In the genomic region with DNA sequence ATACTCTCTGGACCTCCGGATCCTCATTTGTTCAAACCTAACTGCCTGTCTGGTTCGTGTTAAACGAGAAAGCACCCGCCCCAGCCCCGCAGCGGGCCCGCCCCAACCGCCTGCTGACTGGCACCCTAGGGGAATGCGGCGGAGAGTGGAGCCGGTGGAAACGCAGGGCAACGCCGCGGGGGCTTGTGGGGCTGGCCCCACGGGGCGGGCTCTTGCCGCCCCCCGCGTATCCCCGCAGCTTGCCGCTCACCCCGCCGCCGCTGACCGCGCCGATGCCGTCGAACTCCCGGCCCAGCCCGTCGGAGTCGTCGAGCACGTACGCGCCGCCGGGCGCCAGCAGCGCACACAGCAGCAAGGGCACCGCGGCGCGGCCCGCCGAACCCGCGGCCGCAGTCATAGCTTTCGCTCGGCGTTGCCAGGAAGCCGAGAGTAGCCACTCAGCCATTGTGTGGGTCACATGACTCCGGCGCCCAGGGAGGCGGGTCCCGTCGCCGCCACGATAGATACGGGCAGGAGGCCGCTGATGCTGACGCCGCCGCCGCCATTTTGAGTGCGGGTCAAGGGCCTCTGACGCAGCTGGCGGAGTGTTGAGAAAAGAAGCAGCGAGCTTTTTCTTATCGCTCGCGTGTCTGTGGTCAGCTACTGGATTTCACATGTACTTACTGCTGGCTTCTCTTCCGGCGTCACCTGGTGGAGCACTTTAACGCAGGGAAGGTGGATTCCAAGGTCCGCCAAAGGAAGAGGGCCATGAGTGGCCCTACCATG, we compare ENCODE assay signal across 1 cellular context.
TF ChIP-seq lines count a peak whose summit lies in the region.

A gene (minus strand): TSS at position 463 of the 765 bp plus-strand sequence. CDS start 18 bp downstream, at position 445.

TF ChIP-seq in K562, 482 proteins besides CTCF, POLR2A, EP300 and RAD21 (continued from another document):
- TF ChIP-seq, protein P1, sequence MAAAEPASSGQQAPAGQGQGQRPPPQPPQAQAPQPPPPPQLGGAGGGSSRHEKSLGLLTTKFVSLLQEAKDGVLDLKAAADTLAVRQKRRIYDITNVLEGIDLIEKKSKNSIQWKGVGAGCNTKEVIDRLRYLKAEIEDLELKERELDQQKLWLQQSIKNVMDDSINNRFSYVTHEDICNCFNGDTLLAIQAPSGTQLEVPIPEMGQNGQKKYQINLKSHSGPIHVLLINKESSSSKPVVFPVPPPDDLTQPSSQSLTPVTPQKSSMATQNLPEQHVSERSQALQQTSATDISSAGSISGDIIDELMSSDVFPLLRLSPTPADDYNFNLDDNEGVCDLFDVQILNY (CRISPR knock-in tag; IDR thresholded peaks at IDR 0.05), result no peak
- no peak for TF ChIP-seq PHTF2 (CRISPR knock-in tag; IDR thresholded peaks at IDR 0.05)
- TF ChIP-seq CEBPB (tag; IDR thresholded peaks at IDR 0.05), result 0 out of 2 replicates have a peak, but pooled peaks have one; percentile 6
- no peak for TF ChIP-seq ZC3H4 (CRISPR knock-in tag; IDR thresholded peaks at IDR 0.05; ENCODE audit: borderline replicate concordance)
- no peak for TF ChIP-seq MEF2D (tag; conservative IDR thresholded peaks at IDR 0.05; ENCODE audit: low read depth)
- TF ChIP-seq, protein P2, sequence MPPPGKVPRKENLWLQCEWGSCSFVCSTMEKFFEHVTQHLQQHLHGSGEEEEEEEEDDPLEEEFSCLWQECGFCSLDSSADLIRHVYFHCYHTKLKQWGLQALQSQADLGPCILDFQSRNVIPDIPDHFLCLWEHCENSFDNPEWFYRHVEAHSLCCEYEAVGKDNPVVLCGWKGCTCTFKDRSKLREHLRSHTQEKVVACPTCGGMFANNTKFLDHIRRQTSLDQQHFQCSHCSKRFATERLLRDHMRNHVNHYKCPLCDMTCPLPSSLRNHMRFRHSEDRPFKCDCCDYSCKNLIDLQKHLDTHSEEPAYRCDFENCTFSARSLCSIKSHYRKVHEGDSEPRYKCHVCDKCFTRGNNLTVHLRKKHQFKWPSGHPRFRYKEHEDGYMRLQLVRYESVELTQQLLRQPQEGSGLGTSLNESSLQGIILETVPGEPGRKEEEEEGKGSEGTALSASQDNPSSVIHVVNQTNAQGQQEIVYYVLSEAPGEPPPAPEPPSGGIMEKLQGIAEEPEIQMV (tag; conservative IDR thresholded peaks at IDR 0.05; ENCODE audit: low read depth), result no peak
- TF ChIP-seq HNRNPL (IDR thresholded peaks at IDR 0.05; ENCODE audit: low read depth, low read length), result no peak
- peak; percentile 60 for TF ChIP-seq PHF20 (IDR thresholded peaks at IDR 0.05; ENCODE audit: partially characterized antibody)
- no peak for TF ChIP-seq SRSF1 (IDR thresholded peaks at IDR 0.05; ENCODE audit: low read depth, low read length)
- TF ChIP-seq, protein P3, sequence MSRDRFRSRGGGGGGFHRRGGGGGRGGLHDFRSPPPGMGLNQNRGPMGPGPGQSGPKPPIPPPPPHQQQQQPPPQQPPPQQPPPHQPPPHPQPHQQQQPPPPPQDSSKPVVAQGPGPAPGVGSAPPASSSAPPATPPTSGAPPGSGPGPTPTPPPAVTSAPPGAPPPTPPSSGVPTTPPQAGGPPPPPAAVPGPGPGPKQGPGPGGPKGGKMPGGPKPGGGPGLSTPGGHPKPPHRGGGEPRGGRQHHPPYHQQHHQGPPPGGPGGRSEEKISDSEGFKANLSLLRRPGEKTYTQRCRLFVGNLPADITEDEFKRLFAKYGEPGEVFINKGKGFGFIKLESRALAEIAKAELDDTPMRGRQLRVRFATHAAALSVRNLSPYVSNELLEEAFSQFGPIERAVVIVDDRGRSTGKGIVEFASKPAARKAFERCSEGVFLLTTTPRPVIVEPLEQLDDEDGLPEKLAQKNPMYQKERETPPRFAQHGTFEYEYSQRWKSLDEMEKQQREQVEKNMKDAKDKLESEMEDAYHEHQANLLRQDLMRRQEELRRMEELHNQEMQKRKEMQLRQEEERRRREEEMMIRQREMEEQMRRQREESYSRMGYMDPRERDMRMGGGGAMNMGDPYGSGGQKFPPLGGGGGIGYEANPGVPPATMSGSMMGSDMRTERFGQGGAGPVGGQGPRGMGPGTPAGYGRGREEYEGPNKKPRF (IDR thresholded peaks at IDR 0.05; ENCODE audit: low read depth, low read length), result no peak
- no peak for TF ChIP-seq CEBPG (CRISPR knock-in tag; IDR thresholded peaks at IDR 0.05)
- no peak for TF ChIP-seq CEBPG (tag; conservative IDR thresholded peaks at IDR 0.05 in 1 of 2, IDR thresholded peaks at IDR 0.05 in 1 of 2)
- TF ChIP-seq ZNF197 (CRISPR knock-in tag; IDR thresholded peaks at IDR 0.05; ENCODE audit: low read depth), result no peak
- TF ChIP-seq HLTF (IDR thresholded peaks at IDR 0.05), result no peak
- TF ChIP-seq, protein P4, sequence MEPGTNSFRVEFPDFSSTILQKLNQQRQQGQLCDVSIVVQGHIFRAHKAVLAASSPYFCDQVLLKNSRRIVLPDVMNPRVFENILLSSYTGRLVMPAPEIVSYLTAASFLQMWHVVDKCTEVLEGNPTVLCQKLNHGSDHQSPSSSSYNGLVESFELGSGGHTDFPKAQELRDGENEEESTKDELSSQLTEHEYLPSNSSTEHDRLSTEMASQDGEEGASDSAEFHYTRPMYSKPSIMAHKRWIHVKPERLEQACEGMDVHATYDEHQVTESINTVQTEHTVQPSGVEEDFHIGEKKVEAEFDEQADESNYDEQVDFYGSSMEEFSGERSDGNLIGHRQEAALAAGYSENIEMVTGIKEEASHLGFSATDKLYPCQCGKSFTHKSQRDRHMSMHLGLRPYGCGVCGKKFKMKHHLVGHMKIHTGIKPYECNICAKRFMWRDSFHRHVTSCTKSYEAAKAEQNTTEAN (CRISPR knock-in tag; IDR thresholded peaks at IDR 0.05), result no peak
- no peak for TF ChIP-seq EHMT2 (IDR thresholded peaks at IDR 0.05)
- 0 out of 4 replicates have a peak, but pooled peaks of 1 of the 2 experiments have one; percentile 27 for TF ChIP-seq TBL1XR1 (IDR thresholded peaks at IDR 0.05; ENCODE audit: low read length in 2 of 2)
- TF ChIP-seq, protein P5, sequence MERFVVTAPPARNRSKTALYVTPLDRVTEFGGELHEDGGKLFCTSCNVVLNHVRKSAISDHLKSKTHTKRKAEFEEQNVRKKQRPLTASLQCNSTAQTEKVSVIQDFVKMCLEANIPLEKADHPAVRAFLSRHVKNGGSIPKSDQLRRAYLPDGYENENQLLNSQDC (CRISPR knock-in tag; IDR thresholded peaks at IDR 0.05), result no peak
- TF ChIP-seq SUPT5H (IDR thresholded peaks at IDR 0.05), result no peak
- TF ChIP-seq SREBF2 (CRISPR knock-in tag; IDR thresholded peaks at IDR 0.05), result no peak
- no peak for TF ChIP-seq LARP7 (IDR thresholded peaks at IDR 0.05)
- no peak for TF ChIP-seq SMAD1 (IDR thresholded peaks at IDR 0.05; ENCODE audit: low read depth, low read length, partially characterized antibody)
- TF ChIP-seq LCOR (CRISPR knock-in tag; IDR thresholded peaks at IDR 0.05), result 0 out of 2 replicates have a peak, but pooled peaks have one; percentile 9
- TF ChIP-seq NRF1 (conservative IDR thresholded peaks at IDR 0.05 in 1 of 2, IDR thresholded peaks at IDR 0.05 in 1 of 2), result peak; percentile 58 to 64; a peak in 3 of 4 replicates
- TF ChIP-seq ZNF165 (CRISPR knock-in tag; IDR thresholded peaks at IDR 0.05; ENCODE audit: borderline replicate concordance), result no peak
- no peak for TF ChIP-seq ZFP1 (CRISPR knock-in tag; IDR thresholded peaks at IDR 0.05)
- no peak for TF ChIP-seq SMARCC2 (IDR thresholded peaks at IDR 0.05; ENCODE audit: low read depth)
- no peak for TF ChIP-seq POLR3G (IDR thresholded peaks at IDR 0.05; ENCODE audit: extremely low read depth, insufficient read length, insufficient replicate concordance)
- TF ChIP-seq, protein P6, sequence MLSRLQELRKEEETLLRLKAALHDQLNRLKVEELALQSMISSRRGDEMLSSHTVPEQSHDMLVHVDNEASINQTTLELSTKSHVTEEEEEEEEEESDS (CRISPR knock-in tag; IDR thresholded peaks at IDR 0.05), result no peak
- no peak for TF ChIP-seq ADNP (tag; IDR thresholded peaks at IDR 0.05)
- TF ChIP-seq NFXL1 (CRISPR knock-in tag; IDR thresholded peaks at IDR 0.05), result no peak
- no peak for TF ChIP-seq FOXA1 (IDR thresholded peaks at IDR 0.05; ENCODE audit: borderline replicate concordance)
- TF ChIP-seq COPS2 (conservative IDR thresholded peaks at IDR 0.05), result no peak
- TF ChIP-seq PTTG1 (tag; IDR thresholded peaks at IDR 0.05; ENCODE audit: low read depth), result no peak
- no peak for TF ChIP-seq NFYB (IDR thresholded peaks at IDR 0.05; ENCODE audit: extremely low read depth, insufficient read length)
- TF ChIP-seq ZNF239 (CRISPR knock-in tag; IDR thresholded peaks at IDR 0.05), result no peak
- TF ChIP-seq HDAC6 (IDR thresholded peaks at IDR 0.05; ENCODE audit: low read depth, low read length), result no peak
- peak; percentile 33; the same call in 1 of the 2 replicates for TF ChIP-seq SMARCA4 (IDR thresholded peaks at IDR 0.05)
- TF ChIP-seq, protein P7, sequence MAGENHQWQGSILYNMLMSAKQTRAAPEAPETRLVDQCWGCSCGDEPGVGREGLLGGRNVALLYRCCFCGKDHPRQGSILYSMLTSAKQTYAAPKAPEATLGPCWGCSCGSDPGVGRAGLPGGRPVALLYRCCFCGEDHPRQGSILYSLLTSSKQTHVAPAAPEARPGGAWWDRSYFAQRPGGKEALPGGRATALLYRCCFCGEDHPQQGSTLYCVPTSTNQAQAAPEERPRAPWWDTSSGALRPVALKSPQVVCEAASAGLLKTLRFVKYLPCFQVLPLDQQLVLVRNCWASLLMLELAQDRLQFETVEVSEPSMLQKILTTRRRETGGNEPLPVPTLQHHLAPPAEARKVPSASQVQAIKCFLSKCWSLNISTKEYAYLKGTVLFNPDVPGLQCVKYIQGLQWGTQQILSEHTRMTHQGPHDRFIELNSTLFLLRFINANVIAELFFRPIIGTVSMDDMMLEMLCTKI (IDR thresholded peaks at IDR 0.05; ENCODE audit: partially characterized antibody), result no peak
- peak; percentile 93 to 100 (median 99) for TF ChIP-seq YY1 (IDR thresholded peaks at IDR 0.05; ENCODE audit: borderline replicate concordance in 1 of 3, control insufficient read depth in 1 of 3, extremely low read depth in 1 of 3, insufficient read depth in 3 of 3, insufficient read length in 1 of 3, insufficient replicate concordance in 2 of 3, low read depth in 1 of 3, low read length in 2 of 3)
- TF ChIP-seq, protein P8, sequence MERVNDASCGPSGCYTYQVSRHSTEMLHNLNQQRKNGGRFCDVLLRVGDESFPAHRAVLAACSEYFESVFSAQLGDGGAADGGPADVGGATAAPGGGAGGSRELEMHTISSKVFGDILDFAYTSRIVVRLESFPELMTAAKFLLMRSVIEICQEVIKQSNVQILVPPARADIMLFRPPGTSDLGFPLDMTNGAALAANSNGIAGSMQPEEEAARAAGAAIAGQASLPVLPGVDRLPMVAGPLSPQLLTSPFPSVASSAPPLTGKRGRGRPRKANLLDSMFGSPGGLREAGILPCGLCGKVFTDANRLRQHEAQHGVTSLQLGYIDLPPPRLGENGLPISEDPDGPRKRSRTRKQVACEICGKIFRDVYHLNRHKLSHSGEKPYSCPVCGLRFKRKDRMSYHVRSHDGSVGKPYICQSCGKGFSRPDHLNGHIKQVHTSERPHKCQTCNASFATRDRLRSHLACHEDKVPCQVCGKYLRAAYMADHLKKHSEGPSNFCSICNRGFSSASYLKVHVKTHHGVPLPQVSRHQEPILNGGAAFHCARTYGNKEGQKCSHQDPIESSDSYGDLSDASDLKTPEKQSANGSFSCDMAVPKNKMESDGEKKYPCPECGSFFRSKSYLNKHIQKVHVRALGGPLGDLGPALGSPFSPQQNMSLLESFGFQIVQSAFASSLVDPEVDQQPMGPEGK (CRISPR knock-in tag; IDR thresholded peaks at IDR 0.05; ENCODE audit: borderline replicate concordance), result no peak
- TF ChIP-seq GTF2E2 (tag; IDR thresholded peaks at IDR 0.05), result no peak
- no peak for TF ChIP-seq FOXJ3 (CRISPR knock-in tag; IDR thresholded peaks at IDR 0.05)
- TF ChIP-seq, protein P9, sequence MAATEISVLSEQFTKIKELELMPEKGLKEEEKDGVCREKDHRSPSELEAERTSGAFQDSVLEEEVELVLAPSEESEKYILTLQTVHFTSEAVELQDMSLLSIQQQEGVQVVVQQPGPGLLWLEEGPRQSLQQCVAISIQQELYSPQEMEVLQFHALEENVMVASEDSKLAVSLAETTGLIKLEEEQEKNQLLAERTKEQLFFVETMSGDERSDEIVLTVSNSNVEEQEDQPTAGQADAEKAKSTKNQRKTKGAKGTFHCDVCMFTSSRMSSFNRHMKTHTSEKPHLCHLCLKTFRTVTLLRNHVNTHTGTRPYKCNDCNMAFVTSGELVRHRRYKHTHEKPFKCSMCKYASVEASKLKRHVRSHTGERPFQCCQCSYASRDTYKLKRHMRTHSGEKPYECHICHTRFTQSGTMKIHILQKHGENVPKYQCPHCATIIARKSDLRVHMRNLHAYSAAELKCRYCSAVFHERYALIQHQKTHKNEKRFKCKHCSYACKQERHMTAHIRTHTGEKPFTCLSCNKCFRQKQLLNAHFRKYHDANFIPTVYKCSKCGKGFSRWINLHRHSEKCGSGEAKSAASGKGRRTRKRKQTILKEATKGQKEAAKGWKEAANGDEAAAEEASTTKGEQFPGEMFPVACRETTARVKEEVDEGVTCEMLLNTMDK (IDR thresholded peaks at IDR 0.05; ENCODE audit: borderline replicate concordance, insufficient read depth, low read depth, low read length, poor library complexity, severe bottlenecking), result no peak
- TF ChIP-seq SMARCE1 (IDR thresholded peaks at IDR 0.05), result no peak
- TF ChIP-seq, protein P10, sequence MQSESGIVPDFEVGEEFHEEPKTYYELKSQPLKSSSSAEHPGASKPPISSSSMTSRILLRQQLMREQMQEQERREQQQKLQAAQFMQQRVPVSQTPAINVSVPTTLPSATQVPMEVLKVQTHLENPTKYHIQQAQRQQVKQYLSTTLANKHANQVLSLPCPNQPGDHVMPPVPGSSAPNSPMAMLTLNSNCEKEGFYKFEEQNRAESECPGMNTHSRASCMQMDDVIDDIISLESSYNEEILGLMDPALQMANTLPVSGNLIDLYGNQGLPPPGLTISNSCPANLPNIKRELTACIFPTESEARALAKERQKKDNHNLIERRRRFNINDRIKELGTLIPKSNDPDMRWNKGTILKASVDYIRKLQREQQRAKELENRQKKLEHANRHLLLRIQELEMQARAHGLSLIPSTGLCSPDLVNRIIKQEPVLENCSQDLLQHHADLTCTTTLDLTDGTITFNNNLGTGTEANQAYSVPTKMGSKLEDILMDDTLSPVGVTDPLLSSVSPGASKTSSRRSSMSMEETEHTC (IDR thresholded peaks at IDR 0.05), result no peak
- no peak for TF ChIP-seq ETV6 (IDR thresholded peaks at IDR 0.05; ENCODE audit: borderline replicate concordance in 1 of 2, low read depth in 2 of 2, low read length in 1 of 2)
- TF ChIP-seq ETV6 (CRISPR knock-in tag; IDR thresholded peaks at IDR 0.05; ENCODE audit: borderline replicate concordance), result no peak
- TF ChIP-seq, protein P11, sequence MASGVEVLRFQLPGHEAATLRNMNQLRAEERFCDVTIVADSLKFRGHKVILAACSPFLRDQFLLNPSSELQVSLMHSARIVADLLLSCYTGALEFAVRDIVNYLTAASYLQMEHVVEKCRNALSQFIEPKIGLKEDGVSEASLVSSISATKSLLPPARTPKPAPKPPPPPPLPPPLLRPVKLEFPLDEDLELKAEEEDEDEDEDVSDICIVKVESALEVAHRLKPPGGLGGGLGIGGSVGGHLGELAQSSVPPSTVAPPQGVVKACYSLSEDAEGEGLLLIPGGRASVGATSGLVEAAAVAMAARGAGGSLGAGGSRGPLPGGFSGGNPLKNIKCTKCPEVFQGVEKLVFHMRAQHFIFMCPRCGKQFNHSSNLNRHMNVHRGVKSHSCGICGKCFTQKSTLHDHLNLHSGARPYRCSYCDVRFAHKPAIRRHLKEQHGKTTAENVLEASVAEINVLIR (CRISPR knock-in tag; IDR thresholded peaks at IDR 0.05), result no peak
TF ChIP-seq in K562: peak in this region for 112.
